1 cellular context compared by ENCODE assay signal in the genomic region with DNA sequence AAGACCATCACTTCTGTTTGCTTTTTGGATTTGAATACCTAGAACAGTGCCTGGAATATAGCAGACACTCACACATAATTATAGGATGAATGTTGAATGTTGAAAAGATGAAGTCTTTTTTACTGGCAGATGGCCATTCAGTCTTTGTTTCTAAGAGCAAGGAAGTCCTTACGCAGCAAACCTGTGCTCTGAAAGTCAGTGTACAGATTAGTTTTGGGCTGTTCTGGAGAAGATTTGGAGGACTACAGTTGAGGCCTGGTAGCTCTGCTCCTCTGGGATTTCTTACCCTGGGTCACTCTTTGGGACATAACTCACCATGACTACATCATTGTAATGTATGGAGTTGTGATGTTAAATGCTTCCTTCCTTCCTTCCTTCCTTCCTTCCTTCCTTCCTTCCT.
A peak's percentile ranks its signal among the peaks of the same experiment; 100 is the strongest.
TF ChIP-seq lines count a peak whose summit lies in the region.

No MANE protein-coding gene starts in this region.

TF ChIP-seq in WTC11, 78 proteins besides CTCF, POLR2A, EP300 and RAD21 (continued from another document):
- TF ChIP-seq FOXP4 (CRISPR knock-in tag; IDR thresholded peaks at IDR 0.05) = no peak
- no peak for TF ChIP-seq AFF4 (CRISPR knock-in tag; IDR thresholded peaks at IDR 0.05; ENCODE audit: borderline replicate concordance)
- TF ChIP-seq, protein P1, sequence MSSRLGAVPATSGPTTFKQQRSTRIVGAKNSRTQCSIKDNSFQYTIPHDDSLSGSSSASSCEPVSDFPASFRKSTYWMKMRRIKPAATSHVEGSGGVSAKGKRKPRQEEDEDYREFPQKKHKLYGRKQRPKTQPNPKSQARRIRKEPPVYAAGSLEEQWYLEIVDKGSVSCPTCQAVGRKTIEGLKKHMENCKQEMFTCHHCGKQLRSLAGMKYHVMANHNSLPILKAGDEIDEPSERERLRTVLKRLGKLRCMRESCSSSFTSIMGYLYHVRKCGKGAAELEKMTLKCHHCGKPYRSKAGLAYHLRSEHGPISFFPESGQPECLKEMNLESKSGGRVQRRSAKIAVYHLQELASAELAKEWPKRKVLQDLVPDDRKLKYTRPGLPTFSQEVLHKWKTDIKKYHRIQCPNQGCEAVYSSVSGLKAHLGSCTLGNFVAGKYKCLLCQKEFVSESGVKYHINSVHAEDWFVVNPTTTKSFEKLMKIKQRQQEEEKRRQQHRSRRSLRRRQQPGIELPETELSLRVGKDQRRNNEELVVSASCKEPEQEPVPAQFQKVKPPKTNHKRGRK (CRISPR knock-in tag; IDR thresholded peaks at IDR 0.05; ENCODE audit: borderline replicate concordance) = 0 out of 2 replicates have a peak, but pooled peaks have one; percentile 44
- TF ChIP-seq ESRRA (CRISPR knock-in tag; IDR thresholded peaks at IDR 0.05; ENCODE audit: borderline replicate concordance) = no peak
- TF ChIP-seq NR3C1 (CRISPR knock-in tag; conservative IDR thresholded peaks at IDR 0.05; ENCODE audit: low read depth) = no peak
- TF ChIP-seq ZNF425 (CRISPR knock-in tag; conservative IDR thresholded peaks at IDR 0.05) = no peak
- no peak for TF ChIP-seq SMAD4 (CRISPR knock-in tag; IDR thresholded peaks at IDR 0.05)
